ENCODE assay signal across 17 cellular contexts in genomic region chr6:87074051-87074711, GRCh38. TPM values are rescaled to one million over a fixed set of nuclear protein-coding genes. Genes with fewer than 3 reads are reported as not detected.
DNase-seq lines count a peak whose midpoint lies in the region; ATAC-seq and TF ChIP-seq lines count a peak whose summit lies in the region.
"Had no signal": no experiment of that assay in that cellular context is flagged by ENCODE, and none has a peak within 500 bp of the region (broad histone marks: within the 10 kb centered on the region; RNA-seq: fewer than 3 reads in every experiment).

No MANE protein-coding gene starts in this region.

- H3K9ac ChIP-seq in neural progenitor cell: no peak overlapping the region

- no peak overlapping the region for H3K27ac ChIP-seq in neural progenitor cell
- H3K27ac ChIP-seq in spleen: no peak overlapping the region

- no peaks in the 10 kb centered on the region for H3F3A ChIP-seq in neural progenitor cell (ENCODE audit: low read depth)

- no peaks in the 10 kb centered on the region for H3K9me3 Mint-ChIP-seq in neural progenitor cell
- H3K9me3 Mint-ChIP-seq: dendritic cell treated with granulocyte-macrophage colony-stimulating factor and Interleukin-4, amounts not matched to agents 40 ng/mL and 50 ng/mL, for 4 days had no signal

- TF ChIP-seq POLR2A in spleen (IDR thresholded peaks at IDR 0.05) (no peak), GM18505 (IDR thresholded peaks at IDR 0.05; ENCODE audit: borderline replicate concordance, extremely low read depth, insufficient read depth, insufficient read length) (no peak)

- peaks cover under 1% of the 10 kb centered on the region for H3K4me1 Mint-ChIP-seq in neural progenitor cell
- H3K4me1 Mint-ChIP-seq: activated CD8-positive, alpha-beta memory T cell treated with anti-CD3 and anti-CD28 coated beads, Interleukin-2, amount 10 ng/mL, durations not matched to agents 7 days and 5 days had no signal

- no peak overlapping the region for H3K4me3 Mint-ChIP-seq in neural progenitor cell
- H3K4me3 Mint-ChIP-seq: activated CD8-positive, alpha-beta memory T cell treated with anti-CD3 and anti-CD28 coated beads, Interleukin-2, amount 10 ng/mL, durations not matched to agents 7 days and 5 days; dendritic cell treated with granulocyte-macrophage colony-stimulating factor and Interleukin-4, amounts not matched to agents 40 ng/mL and 50 ng/mL, for 4 days had no signal

- H3K79me2 ChIP-seq in neural progenitor cell (ENCODE audit: low read depth): no peaks in the 10 kb centered on the region

- WGBS in spleen, 5 donors: 87 to 97% (median 94%) methylated on average over 4 of the region's 4 CpGs

- H4K20me1 ChIP-seq in neural progenitor cell (ENCODE audit: low read depth): no peaks in the 10 kb centered on the region

- H3K36me3 ChIP-seq in neural progenitor cell (no peaks in the 10 kb centered on the region), spleen (no peaks in the 10 kb centered on the region)

- intact Hi-C loops in spleen (cut with DNase I; ENCODE audit: low total_unique reads): no loop called here

- peaks cover 8% of the 10 kb centered on the region for H3K27me3 Mint-ChIP-seq in neural progenitor cell (ENCODE audit: insufficient read depth, low read depth)
- H3K27me3 Mint-ChIP-seq: dendritic cell treated with granulocyte-macrophage colony-stimulating factor and Interleukin-4, amounts not matched to agents 40 ng/mL and 50 ng/mL, for 4 days had no signal

- H3K4me2 ChIP-seq in neural progenitor cell: no peak overlapping the region

- no peak overlapping the region for H3K4me3 ChIP-seq in neural progenitor cell
- no peak overlapping the region for H3K4me3 ChIP-seq in spleen

- no peaks in the 10 kb centered on the region for H3K27me3 ChIP-seq in neural progenitor cell
- H3K27me3 ChIP-seq in spleen (replicated peaks in 1 of 7): no peaks in the 10 kb centered on the region

- TF ChIP-seq CTCF in neural progenitor cell (IDR thresholded peaks at IDR 0.05): no peak
- TF ChIP-seq CTCF in spleen (IDR thresholded peaks at IDR 0.05 in 8 of 11, conservative IDR thresholded peaks at IDR 0.05 in 3 of 11): no peak

- peak; percentile 61 for ATAC-seq in GM18511 (IDR thresholded peaks at IDR 0.05; ENCODE audit: unreplicated experiment)
- ATAC-seq in HG02678 (IDR thresholded peaks at IDR 0.05; ENCODE audit: unreplicated experiment): peak; percentile 75
- no peak for ATAC-seq in GM18505 (IDR thresholded peaks at IDR 0.05; ENCODE audit: unreplicated experiment)
- ATAC-seq in HG03442 (IDR thresholded peaks at IDR 0.05; ENCODE audit: unreplicated experiment): no peak
- ATAC-seq: activated CD8-positive, alpha-beta memory T cell treated with anti-CD3 and anti-CD28 coated beads, Interleukin-2, amount 10 ng/mL, durations not matched to agents 7 days and 5 days had no signal

- no peak overlapping the region for H3K27ac Mint-ChIP-seq in neural progenitor cell
- H3K27ac Mint-ChIP-seq: activated CD8-positive, alpha-beta memory T cell treated with anti-CD3 and anti-CD28 coated beads, Interleukin-2, amount 10 ng/mL, durations not matched to agents 7 days and 5 days; dendritic cell treated with granulocyte-macrophage colony-stimulating factor and Interleukin-4, amounts not matched to agents 40 ng/mL and 50 ng/mL, for 4 days had no signal

- no peaks in the 10 kb centered on the region for H3K4me1 ChIP-seq in neural progenitor cell
- H3K4me1 ChIP-seq in spleen: no peaks in the 10 kb centered on the region

- H3K36me3 Mint-ChIP-seq in neural progenitor cell: no peaks in the 10 kb centered on the region
- H3K36me3 Mint-ChIP-seq: activated CD8-positive, alpha-beta memory T cell treated with anti-CD3 and anti-CD28 coated beads, Interleukin-2, amount 10 ng/mL, durations not matched to agents 7 days and 5 days had no signal

- DNase-seq in fibroblast of gingiva (ENCODE audit: low read depth) (peak; percentile 13), neural progenitor cell (ENCODE audit: low spot score) (no peak), spleen (no peak), OCI-M1 (lab: John Stamatoyannopoulos, UW) (no peak)
- DNase-seq: activated CD4-positive, CD25-positive, alpha-beta regulatory T cell; activated CD8-positive, alpha-beta memory T cell treated with anti-CD3 and anti-CD28 coated beads, Interleukin-2, amount 10 ng/mL, durations not matched to agents 7 days and 5 days; DMS153; Karpas-422; mammary epithelial cell; NCI-H526 had no signal

- H2AFZ ChIP-seq in neural progenitor cell (replicated peaks): peak overlapping the region; percentile 42

- H3K9me3 ChIP-seq in neural progenitor cell (ENCODE audit: low read depth) (no peaks in the 10 kb centered on the region), spleen (no peaks in the 10 kb centered on the region)

RNA-seq across cellular contexts. Expression of gene CGA, which starts 20.7 kb away (rescaled TPM):
- total RNA-seq in neural progenitor cell (ENCODE audit: low replicate concordance) (0.46 TPM in 1 of 2 replicates, not detected in the other), spleen (not detected)
- polyA plus RNA-seq in spleen: not detected
- total RNA-seq: activated CD8-positive, alpha-beta memory T cell treated with anti-CD3 and anti-CD28 coated beads, Interleukin-2, amount 10 ng/mL, durations not matched to agents 7 days and 5 days; fibroblast of lung; mammary epithelial cell; osteoblast had no signal
- polyA plus RNA-seq: mammary epithelial cell had no signal

Comparison
In these comparisons a context has a peak if more than half of its experiments do, and no peak if none do; other contexts are left out.
1. ATAC-seq: peak in GM18511 (single experiment) and HG02678 (single experiment); none in GM18505 (single experiment) and HG03442 (single experiment).